Comparison of ENCODE assay signal across 39 cellular contexts in genomic region chrX:50751091-50751490, GRCh38.
"Had no signal": no experiment of that assay in that cellular context is flagged by ENCODE, and none has a peak within 500 bp of the region (broad histone marks: within the 10 kb centered on the region; RNA-seq: fewer than 3 reads in every experiment).

No MANE protein-coding gene starts in this region.

- H3K4me3 Mint-ChIP-seq: activated naive CD4-positive, alpha-beta T cell treated with anti-CD3 and anti-CD28 coated beads for 36 hours; activated naive CD4-positive, alpha-beta T cell treated with anti-CD3 and anti-CD28 coated beads, Interleukin-2, amount 10 ng/mL, durations not matched to agents 7 days and 5 days; activated naive CD4-positive, alpha-beta T cell treated with anti-CD3 and anti-CD28 coated beads, Interleukin-2, amount 50 U/mL, for 24 hours; activated naive CD8-positive, alpha-beta T cell; activated naive CD8-positive, alpha-beta T cell treated with anti-CD3 and anti-CD28 coated beads for 36 hours; activated naive CD8-positive, alpha-beta T cell treated with anti-CD3 and anti-CD28 coated beads, Interleukin-2, amount 10 ng/mL, durations not matched to agents 7 days and 5 days; activated naive CD8-positive, alpha-beta T cell treated with anti-CD3 and anti-CD28 coated beads, Interleukin-2, amount 50 U/mL, for 24 hours; activated T-cell treated with anti-CD3 and anti-CD28 coated beads, Interleukin-2, amount 50 U/mL, for 24 hours; activated T-cell treated with anti-CD3 and anti-CD28 coated beads, Interleukin-2, amount 50 U/mL, for 4 hours; activated T-cell treated with anti-CD3 and anti-CD28 coated beads, Interleukin-2, amount 50 U/mL, for 72 hours; activated T-helper 1 cell treated with anti-CD3 and anti-CD28 coated beads, Interleukin-12 subunit alpha, Interleukin-12 subunit beta, Interleukin-2, Interleukin-4 antibody, amounts not matched to agents 30 ng/mL and 10 ng/mL and 1 ng/mL, durations not matched to agents 14 hours and 24 hours and 36 hours; activated T-helper 17 cell treated with anti-CD3 and anti-CD28 coated beads, Interleukin-2, amount 50 U/mL, for 72 hours; brain; central memory CD8-positive, alpha-beta T cell had no signal

- H3K36me3 Mint-ChIP-seq: activated naive CD4-positive, alpha-beta T cell treated with anti-CD3 and anti-CD28 coated beads, Interleukin-2, amount 10 ng/mL, durations not matched to agents 7 days and 5 days; activated naive CD4-positive, alpha-beta T cell treated with anti-CD3 and anti-CD28 coated beads, Interleukin-2, amount 50 U/mL, for 24 hours; activated naive CD4-positive, alpha-beta T cell treated with anti-CD3 and anti-CD28 coated beads, Interleukin-2, amount 50 U/mL, for 72 hours; activated naive CD8-positive, alpha-beta T cell; activated naive CD8-positive, alpha-beta T cell treated with anti-CD3 and anti-CD28 coated beads for 36 hours; activated naive CD8-positive, alpha-beta T cell treated with anti-CD3 and anti-CD28 coated beads, Interleukin-2, amount 10 ng/mL, durations not matched to agents 7 days and 5 days; brain had no signal

- H3K36me3 ChIP-seq: adrenal gland, ascending aorta, brain microvascular endothelial cell, breast epithelium, cardiac muscle cell had no signal

- H3K9me3 Mint-ChIP-seq: activated naive CD4-positive, alpha-beta T cell treated with anti-CD3 and anti-CD28 coated beads for 36 hours; activated naive CD4-positive, alpha-beta T cell treated with anti-CD3 and anti-CD28 coated beads, Interleukin-2, amount 10 ng/mL, durations not matched to agents 7 days and 5 days; activated naive CD4-positive, alpha-beta T cell treated with anti-CD3 and anti-CD28 coated beads, Interleukin-2, amount 50 U/mL, for 24 hours; activated naive CD4-positive, alpha-beta T cell treated with anti-CD3 and anti-CD28 coated beads, Interleukin-2, amount 50 U/mL, for 72 hours; activated naive CD8-positive, alpha-beta T cell treated with anti-CD3 and anti-CD28 coated beads for 36 hours; activated naive CD8-positive, alpha-beta T cell treated with anti-CD3 and anti-CD28 coated beads, Interleukin-2, amount 10 ng/mL, durations not matched to agents 7 days and 5 days; activated naive CD8-positive, alpha-beta T cell treated with anti-CD3 and anti-CD28 coated beads, Interleukin-2, amount 50 U/mL, for 24 hours; activated T-cell treated with anti-CD3 and anti-CD28 coated beads, Interleukin-2, amount 50 U/mL, for 24 hours; activated T-cell treated with anti-CD3 and anti-CD28 coated beads, Interleukin-2, amount 50 U/mL, for 4 hours; activated T-cell treated with anti-CD3 and anti-CD28 coated beads, Interleukin-2, amount 50 U/mL, for 72 hours; activated T-helper 1 cell treated with anti-CD3 and anti-CD28 coated beads, Interleukin-12 subunit alpha, Interleukin-12 subunit beta, Interleukin-2, Interleukin-4 antibody, amounts not matched to agents 30 ng/mL and 10 ng/mL and 1 ng/mL, durations not matched to agents 14 hours and 24 hours and 36 hours; activated T-helper 17 cell treated with anti-CD3 and anti-CD28 coated beads, Interleukin-2, amount 50 U/mL, for 72 hours; activated T-helper 2 cell treated with anti-CD3 and anti-CD28 coated beads, Interferon-gamma antibody, Interleukin-2, Interleukin-4, amounts not matched to agents 10 μg/mL and 5 μg/mL and 100 μg/mL, durations not matched to agents 14 hours and 24 hours and 36 hours; brain; central memory CD8-positive, alpha-beta T cell had no signal

- H3K27ac ChIP-seq: adrenal gland, ascending aorta, body of pancreas, brain microvascular endothelial cell, breast epithelium, cardiac muscle cell had no signal

- H3K4me3 ChIP-seq: adrenal gland, ascending aorta, body of pancreas, breast epithelium, cardiac muscle cell had no signal

- DNase-seq: activated effector memory CD4-positive, alpha-beta T cell treated with anti-CD3 and anti-CD28 coated beads, Interleukin-2, amount 50 U/mL, for 16 hours; activated effector memory CD4-positive, alpha-beta T cell treated with Interleukin-2 at 50 U/mL for 16 hours; activated gamma-delta T cell; activated gamma-delta T cell treated with Interleukin-2 at 50 U/mL for 16 hours; activated naive CD4-positive, alpha-beta T cell; activated naive CD4-positive, alpha-beta T cell treated with anti-CD3 and anti-CD28 coated beads for 36 hours; activated naive CD4-positive, alpha-beta T cell treated with anti-CD3 and anti-CD28 coated beads, Interleukin-2, amount 10 ng/mL, durations not matched to agents 7 days and 5 days; activated naive CD4-positive, alpha-beta T cell treated with anti-CD3 and anti-CD28 coated beads, Interleukin-2, amount 50 U/mL, for 16 hours; activated naive CD4-positive, alpha-beta T cell treated with Interleukin-2 at 50 U/mL for 16 hours; activated naive CD8-positive, alpha-beta T cell treated with anti-CD3 and anti-CD28 coated beads for 36 hours; activated naive CD8-positive, alpha-beta T cell treated with anti-CD3 and anti-CD28 coated beads, Interleukin-2, amount 10 ng/mL, durations not matched to agents 7 days and 5 days; activated naive CD8-positive, alpha-beta T cell treated with anti-CD3 and anti-CD28 coated beads, Interleukin-2, amount 50 U/mL, for 24 hours; activated T-cell treated with anti-CD3 and anti-CD28 coated beads, Interleukin-2, amount 50 U/mL, for 1 hour; activated T-cell treated with anti-CD3 and anti-CD28 coated beads, Interleukin-2, amount 50 U/mL, for 24 hours; activated T-cell treated with anti-CD3 and anti-CD28 coated beads, Interleukin-2, amount 50 U/mL, for 4 hours; activated T-cell treated with anti-CD3 and anti-CD28 coated beads, Interleukin-2, amount 50 U/mL, for 48 hours; activated T-cell treated with anti-CD3 and anti-CD28 coated beads, Interleukin-2, amount 50 U/mL, for 72 hours; adrenal gland; amniotic stem cell; amygdala; anterior cingulate cortex; aorta; body of pancreas; brain microvascular endothelial cell; caudate nucleus; central memory CD4-positive, alpha-beta T cell; cerebellar nuclear complex had no signal

- H3K27ac Mint-ChIP-seq: activated naive CD4-positive, alpha-beta T cell treated with anti-CD3 and anti-CD28 coated beads for 36 hours; activated naive CD4-positive, alpha-beta T cell treated with anti-CD3 and anti-CD28 coated beads, Interleukin-2, amount 10 ng/mL, durations not matched to agents 7 days and 5 days; activated naive CD4-positive, alpha-beta T cell treated with anti-CD3 and anti-CD28 coated beads, Interleukin-2, amount 50 U/mL, for 24 hours; activated naive CD4-positive, alpha-beta T cell treated with anti-CD3 and anti-CD28 coated beads, Interleukin-2, amount 50 U/mL, for 72 hours; activated naive CD8-positive, alpha-beta T cell; activated naive CD8-positive, alpha-beta T cell treated with anti-CD3 and anti-CD28 coated beads for 36 hours; activated naive CD8-positive, alpha-beta T cell treated with anti-CD3 and anti-CD28 coated beads, Interleukin-2, amount 10 ng/mL, durations not matched to agents 7 days and 5 days; activated naive CD8-positive, alpha-beta T cell treated with anti-CD3 and anti-CD28 coated beads, Interleukin-2, amount 50 U/mL, for 24 hours; activated T-cell treated with anti-CD3 and anti-CD28 coated beads, Interleukin-2, amount 50 U/mL, for 24 hours; activated T-cell treated with anti-CD3 and anti-CD28 coated beads, Interleukin-2, amount 50 U/mL, for 72 hours; activated T-helper 1 cell treated with anti-CD3 and anti-CD28 coated beads, Interleukin-12 subunit alpha, Interleukin-12 subunit beta, Interleukin-2, Interleukin-4 antibody, amounts not matched to agents 30 ng/mL and 10 ng/mL and 1 ng/mL, durations not matched to agents 14 hours and 24 hours and 36 hours; activated T-helper 17 cell treated with anti-CD3 and anti-CD28 coated beads, Interleukin-2, amount 50 U/mL, for 72 hours; activated T-helper 2 cell treated with anti-CD3 and anti-CD28 coated beads, Interferon-gamma antibody, Interleukin-2, Interleukin-4, amounts not matched to agents 10 μg/mL and 5 μg/mL and 100 μg/mL, durations not matched to agents 14 hours and 24 hours and 36 hours; brain had no signal

- ATAC-seq: activated naive CD4-positive, alpha-beta T cell treated with anti-CD3 and anti-CD28 coated beads, Interleukin-2, amount 50 U/mL, for 72 hours; activated naive CD8-positive, alpha-beta T cell treated with anti-CD3 and anti-CD28 coated beads, Interleukin-2, amount 50 U/mL, for 24 hours; activated T-cell treated with anti-CD3 and anti-CD28 coated beads, Interleukin-2, amount 50 U/mL, for 4 hours; activated T-cell treated with anti-CD3 and anti-CD28 coated beads, Interleukin-2, amount 50 U/mL, for 72 hours; activated T-helper 17 cell treated with anti-CD3 and anti-CD28 coated beads, Interleukin-2, amount 50 U/mL, for 72 hours; body of pancreas had no signal

- H3K4me1 Mint-ChIP-seq: activated naive CD4-positive, alpha-beta T cell treated with anti-CD3 and anti-CD28 coated beads, Interleukin-2, amount 10 ng/mL, durations not matched to agents 7 days and 5 days; activated naive CD4-positive, alpha-beta T cell treated with anti-CD3 and anti-CD28 coated beads, Interleukin-2, amount 50 U/mL, for 24 hours; activated naive CD8-positive, alpha-beta T cell treated with anti-CD3 and anti-CD28 coated beads for 36 hours; activated naive CD8-positive, alpha-beta T cell treated with anti-CD3 and anti-CD28 coated beads, Interleukin-2, amount 10 ng/mL, durations not matched to agents 7 days and 5 days; activated naive CD8-positive, alpha-beta T cell treated with anti-CD3 and anti-CD28 coated beads, Interleukin-2, amount 50 U/mL, for 24 hours; activated T-helper 17 cell treated with anti-CD3 and anti-CD28 coated beads, Interleukin-2, amount 50 U/mL, for 72 hours; brain; central memory CD8-positive, alpha-beta T cell had no signal

- H3K27me3 Mint-ChIP-seq: activated naive CD4-positive, alpha-beta T cell treated with anti-CD3 and anti-CD28 coated beads, Interleukin-2, amount 10 ng/mL, durations not matched to agents 7 days and 5 days; activated naive CD8-positive, alpha-beta T cell; activated naive CD8-positive, alpha-beta T cell treated with anti-CD3 and anti-CD28 coated beads, Interleukin-2, amount 10 ng/mL, durations not matched to agents 7 days and 5 days; activated naive CD8-positive, alpha-beta T cell treated with anti-CD3 and anti-CD28 coated beads, Interleukin-2, amount 50 U/mL, for 24 hours; brain; central memory CD8-positive, alpha-beta T cell had no signal

- H3K4me1 ChIP-seq: adrenal gland, ascending aorta, body of pancreas, breast epithelium had no signal

- H3K27me3 ChIP-seq: ascending aorta, body of pancreas, brain microvascular endothelial cell had no signal

- H3K9me3 ChIP-seq: adrenal gland, ascending aorta, body of pancreas, breast epithelium had no signal

- FAIRE-seq: bronchial epithelial cell had no signal
